In genomic region chr15:56076651-56077050, GRCh38 we compare ENCODE assay signal across 28 cellular contexts.
DNase-seq lines count a peak whose midpoint lies in the region; ATAC-seq, FAIRE-seq and TF ChIP-seq lines count a peak whose summit lies in the region.
"Had no signal": no experiment of that assay in that cellular context is flagged by ENCODE, and none has a peak within 500 bp of the region (broad histone marks: within the 10 kb centered on the region; RNA-seq: fewer than 3 reads in every experiment).

No MANE protein-coding gene starts in this region.

- CTCF ChIA-PET in HepG2 (lab: Yijun Ruan, JAX; ENCODE audit: low intra/inter-chr PET ratio, low total read pairs) = no interaction called here

- H3K27me3 ChIP-seq in HepG2 (ENCODE audit: control insufficient read depth in 1 of 2, insufficient read depth in 2 of 2, low read length in 2 of 2) = no peaks in the 10 kb centered on the region
- H3K27me3 ChIP-seq: BE2C, MG63 had no signal

- POLR2A ChIA-PET in HepG2 (lab: Yijun Ruan, JAX) = no interaction called here

- TF ChIP-seq POLR2A in HepG2 (IDR thresholded peaks at IDR 0.05; ENCODE audit: insufficient read depth in 1 of 2, low read depth in 2 of 2, low read length in 2 of 2) = no peak

- peak; percentile 51 for DNase-seq in D341Med (ENCODE audit: low spot score)
- DNase-seq in NCI-H1694 treated with DMSO at 0.1 percent for 48 hours (lab: John Stamatoyannopoulos, UW) = peak; percentile 18
- peak; percentile 92 for DNase-seq in NCI-H524 treated with DMSO at 0.1 percent for 48 hours (lab: John Stamatoyannopoulos, UW)
- DNase-seq in cerebellar cortex (ENCODE audit: low spot score) = peak; percentile 79
- no peak for DNase-seq in stimulated activated naive CD4-positive, alpha-beta T cell (lab: John Stamatoyannopoulos, UW)
- DNase-seq in activated gamma-delta T cell treated with Interleukin-2 at 50 U/mL for 16 hours = no peak
- no peak for DNase-seq in HepG2 (ENCODE audit: low spot score)
- no peak for DNase-seq in NCI-H345 treated with DMSO at 0.1 percent for 48 hours (lab: John Stamatoyannopoulos, UW; ENCODE audit: unreplicated experiment)
- DNase-seq: 8988T; ACHN; BE2C; CD8-positive, alpha-beta memory T cell; HFFc6; KBM-7; MG63; NCI-H1105 treated with DMSO at 0.1 percent for 48 hours; NCI-H146; NCI-H2029 treated with DMSO at 0.1 percent for 48 hours; NCI-H226; NCI-H748 treated with DMSO at 0.1 percent for 48 hours; SHP77; T-cell had no signal

- no peak for FAIRE-seq in HepG2 (lab: Jason Lieb, UNC)
- FAIRE-seq: G401.6, HTR-8/SVneo had no signal

- H3K9ac ChIP-seq in HepG2 (ENCODE audit: insufficient read depth, low read depth, low read length) = no peak overlapping the region

- H4K20me1 ChIP-seq in HepG2 (ENCODE audit: insufficient read depth, low read length) = no peaks in the 10 kb centered on the region

- WGBS in HepG2 (ENCODE audit: low lambda C conversion rate) = 63% methylated on average over 2 of the region's 2 CpGs

- H3K79me2 ChIP-seq in HepG2 (ENCODE audit: insufficient read depth, low read length) = no peaks in the 10 kb centered on the region

- H2AFZ ChIP-seq in HepG2 (ENCODE audit: low read length) = no peak overlapping the region

- H3K4me2 ChIP-seq in HepG2 (ENCODE audit: low read depth, low read length) = no peak overlapping the region
- H3K4me2 ChIP-seq: GM23338 had no signal

- no peak for TF ChIP-seq EP300 in HepG2 (IDR thresholded peaks at IDR 0.05; ENCODE audit: low read depth in 2 of 2, low read length in 2 of 2)
- TF ChIP-seq EP300 in HepG2 (CRISPR knock-in tag; IDR thresholded peaks at IDR 0.05; ENCODE audit: borderline replicate concordance) = no peak

- H3K4me1 ChIP-seq in HepG2 (ENCODE audit: insufficient read depth, low read length) = no peaks in the 10 kb centered on the region
- H3K4me1 ChIP-seq: BE2C had no signal

- intact Hi-C loops in HepG2 (cut with micrococcal nuclease; ENCODE audit: unreplicated experiment) = no loop called here

- H3K9me3 ChIP-seq in HepG2 (ENCODE audit: low read length) = no peaks in the 10 kb centered on the region
- H3K9me3 ChIP-seq: BE2C, HAP-1, MG63 had no signal

- H3K4me3 ChIP-seq in HepG2 (replicated peaks in 1 of 3; ENCODE audit: insufficient read depth in 1 of 3, low read depth in 2 of 3, low read length in 3 of 3) = no peak overlapping the region
- H3K4me3 ChIP-seq: GM23338, HAP-1, MG63 had no signal

- BruUV-seq in HepG2 (replicated peaks; lab: Mats Ljungman, UMichigan) = no TSS peak

- in situ Hi-C loops in HepG2 (cut with HindIII; ENCODE audit: extremely low pct_ligation_motif_present, low pct_unique_long_range_greater_than_20kb) = no loop called here

- no peak overlapping the region for H3K27ac ChIP-seq in HepG2 (ENCODE audit: extremely low read length, insufficient read depth, low read length)
- H3K27ac ChIP-seq: RWPE1 had no signal

- no peak for ATAC-seq in HepG2
- ATAC-seq: GM23338, Panc1, T-cell had no signal

- no peak for TF ChIP-seq RAD21 in HepG2 (CRISPR knock-in tag; IDR thresholded peaks at IDR 0.05)

- H3K36me3 ChIP-seq in HepG2 (replicated peaks in 1 of 2; ENCODE audit: control insufficient read depth in 1 of 2, insufficient read depth in 2 of 2, low read length in 2 of 2) = no peaks in the 10 kb centered on the region
- H3K36me3 ChIP-seq: BE2C, HAP-1, MG63 had no signal

- TF ChIP-seq CTCF in HepG2 (CRISPR knock-in tag; IDR thresholded peaks at IDR 0.05) = no peak

TF ChIP-seq in HepG2, 621 proteins besides CTCF, POLR2A, EP300 and RAD21:
- TF ChIP-seq MIER3 (CRISPR knock-in tag; IDR thresholded peaks at IDR 0.05; ENCODE audit: borderline replicate concordance) (no peak), KAT2B (IDR thresholded peaks at IDR 0.05; ENCODE audit: borderline replicate concordance, low read depth, low read length) (no peak), SMAD1 (CRISPR knock-in tag; IDR thresholded peaks at IDR 0.05; ENCODE audit: borderline replicate concordance, low read depth) (no peak), SALL1 (CRISPR knock-in tag; IDR thresholded peaks at IDR 0.05) (no peak), ZNF746 (CRISPR knock-in tag; IDR thresholded peaks at IDR 0.05) (no peak), ZIK1 (CRISPR knock-in tag; IDR thresholded peaks at IDR 0.05; ENCODE audit: borderline replicate concordance, low read depth) (no peak), NFKB2 (CRISPR knock-in tag; IDR thresholded peaks at IDR 0.05; ENCODE audit: borderline replicate concordance) (no peak), SMARCE1 (IDR thresholded peaks at IDR 0.05; ENCODE audit: borderline replicate concordance) (no peak), SRSF4 (IDR thresholded peaks at IDR 0.05; ENCODE audit: low read depth, low read length, poor library complexity, severe bottlenecking) (no peak), GLI4 (CRISPR knock-in tag; IDR thresholded peaks at IDR 0.05; ENCODE audit: borderline replicate concordance) (no peak), NR2F6 (IDR thresholded peaks at IDR 0.05) (no peak), NR2F6 (CRISPR knock-in tag; IDR thresholded peaks at IDR 0.05) (no peak), MIER2 (CRISPR knock-in tag; IDR thresholded peaks at IDR 0.05) (no peak), JUNB (CRISPR knock-in tag; IDR thresholded peaks at IDR 0.05; ENCODE audit: borderline replicate concordance) (no peak), ZNF770 (CRISPR knock-in tag; IDR thresholded peaks at IDR 0.05) (no peak), NFE2L1 (CRISPR knock-in tag; IDR thresholded peaks at IDR 0.05; ENCODE audit: borderline replicate concordance) (no peak)
TF ChIP-seq in HepG2: peak in this region for 0.

Comparison
In these comparisons a context has a peak if more than half of its experiments do, and no peak if none do; other contexts are left out.
1. DNase-seq: peak in D341Med (single experiment), NCI-H1694 treated with DMSO at 0.1 percent for 48 hours (single experiment), NCI-H524 treated with DMSO at 0.1 percent for 48 hours (single experiment) and cerebellar cortex (single experiment); none in stimulated activated naive CD4-positive, alpha-beta T cell (0 of 6), activated gamma-delta T cell treated with Interleukin-2 at 50 U/mL for 16 hours (single experiment), HepG2 (single experiment) and NCI-H345 treated with DMSO at 0.1 percent for 48 hours (single experiment).